ENCODE assay signal across 8 cellular contexts in genomic region chr16:85610446-85611204, GRCh38. TPM values are rescaled to one million over a fixed set of nuclear protein-coding genes. Genes with fewer than 3 reads are reported as not detected.
A peak's percentile ranks its signal among the peaks of the same experiment; 100 is the strongest.
DNase-seq lines count a peak whose midpoint lies in the region; ATAC-seq and TF ChIP-seq lines count a peak whose summit lies in the region.

No MANE protein-coding gene starts in this region.

- H3K27ac ChIP-seq in colonic mucosa, result peak overlapping the region; percentile 94

- intact Hi-C loops in colonic mucosa (cut with DNase I), result no loop called here

- peaks cover 37% of the 10 kb centered on the region for H3K4me1 ChIP-seq in colonic mucosa

- H3K27me3 ChIP-seq in colonic mucosa, result no peaks in the 10 kb centered on the region

- no peaks in the 10 kb centered on the region for H3K9me3 ChIP-seq in colonic mucosa

- peak overlapping the region; percentile 77 for H3K4me3 ChIP-seq in colonic mucosa

- peak overlapping the region; percentile 19 to 78 for H3K9ac ChIP-seq in colonic mucosa (ENCODE audit: low read depth in 2 of 2, low read length in 2 of 2)

- TF ChIP-seq CTCF in GM12872 (IDR thresholded peaks at IDR 0.05; ENCODE audit: insufficient read depth, low read depth, low read length), result peak; percentile 95
- peak; percentile 99 for TF ChIP-seq CTCF in colonic mucosa (IDR thresholded peaks at IDR 0.05)

- H3K36me3 ChIP-seq in colonic mucosa, result no peaks in the 10 kb centered on the region

- peak; percentile 37 for ATAC-seq in HG03280 (IDR thresholded peaks at IDR 0.05; ENCODE audit: unreplicated experiment)
- no peak for ATAC-seq in GM21515 (IDR thresholded peaks at IDR 0.05; ENCODE audit: unreplicated experiment)

- DNase-seq in NCI-H460 (ENCODE audit: extremely low read depth, low read depth) (peak; percentile 62), colonic mucosa (peak; percentile 93), left kidney (ENCODE audit: low read depth, low spot score) (peak; percentile 95)
- peak; percentile 86 to 89 for DNase-seq in activated CD4-positive, alpha-beta T cell treated with anti-CD3 and anti-CD28 coated beads for 4 hours
- peak; percentile 75 to 83 (median 82) for DNase-seq in stimulated activated CD4-positive, alpha-beta T cell treated with anti-CD3 and anti-CD28 coated beads, Interleukin-1b, Interleukin-23, amount 100 ng/mL, for 24 hours (ENCODE audit: low read depth in 4 of 4, low spot score in 1 of 4)

RNA-seq across cellular contexts. Expression of gene GSE1, which starts 2.5 kb away (rescaled TPM):
- total RNA-seq in NCI-H460 (2014; rRNA removed; shearing (Covaris generic)), result 11.3 and 13.5 TPM in 2 replicates
- 20.6 and 24.8 TPM in 2 replicates for polyA plus RNA-seq in NCI-H460 (2014; cell fraction: nucleus; rRNA removed)
- total RNA-seq in colonic mucosa, result 100 to 1,000 TPM in 1 of 2 donors, 10 to 100 TPM in 1; 79.2 to 103 TPM
